ENCODE assay signal across 1 cellular context in the genomic region with DNA sequence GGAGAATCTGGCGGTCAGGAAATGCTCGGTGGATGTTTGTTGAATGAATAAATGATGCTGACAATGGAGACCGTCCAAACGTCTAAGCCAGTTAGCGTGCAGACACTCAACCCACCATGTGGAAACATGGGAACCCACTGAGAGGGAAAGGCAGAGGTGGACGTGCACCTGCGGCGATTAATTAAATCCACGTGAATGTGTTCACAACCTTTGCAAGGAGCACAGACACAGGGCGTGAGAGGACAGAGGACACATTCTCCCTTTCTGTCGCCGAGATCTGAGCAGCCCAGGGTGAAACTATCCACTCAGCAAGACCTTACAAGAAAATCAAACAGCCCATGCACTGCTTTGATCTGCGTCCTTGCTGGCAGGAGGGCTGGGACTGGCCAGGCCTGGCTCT.
TF ChIP-seq lines count a peak whose summit lies in the region.

No MANE protein-coding gene starts in this region.

TF ChIP-seq in IMR-90, 13 proteins besides CTCF, POLR2A, EP300 and RAD21:
- TF ChIP-seq USF2 (IDR thresholded peaks at IDR 0.05; ENCODE audit: low read depth, low read length): no peak
- no peak for TF ChIP-seq MAFK (IDR thresholded peaks at IDR 0.05; ENCODE audit: low read depth, low read length)
- TF ChIP-seq NFE2L2 (IDR thresholded peaks at IDR 0.05; ENCODE audit: low read depth, low read length): no peak
- no peak for TF ChIP-seq FOS (IDR thresholded peaks at IDR 0.05; ENCODE audit: low read depth, low read length)
- TF ChIP-seq MXI1 (IDR thresholded peaks at IDR 0.05; ENCODE audit: borderline replicate concordance, low read depth, low read length): no peak
- TF ChIP-seq MAZ (IDR thresholded peaks at IDR 0.05; ENCODE audit: borderline replicate concordance, low read depth, low read length): no peak
- no peak for TF ChIP-seq CEBPB (IDR thresholded peaks at IDR 0.05; ENCODE audit: low read depth, low read length)
TF ChIP-seq in IMR-90: peak in this region for 0.
